ENCODE assay signal across 12 cellular contexts in the genomic region with DNA sequence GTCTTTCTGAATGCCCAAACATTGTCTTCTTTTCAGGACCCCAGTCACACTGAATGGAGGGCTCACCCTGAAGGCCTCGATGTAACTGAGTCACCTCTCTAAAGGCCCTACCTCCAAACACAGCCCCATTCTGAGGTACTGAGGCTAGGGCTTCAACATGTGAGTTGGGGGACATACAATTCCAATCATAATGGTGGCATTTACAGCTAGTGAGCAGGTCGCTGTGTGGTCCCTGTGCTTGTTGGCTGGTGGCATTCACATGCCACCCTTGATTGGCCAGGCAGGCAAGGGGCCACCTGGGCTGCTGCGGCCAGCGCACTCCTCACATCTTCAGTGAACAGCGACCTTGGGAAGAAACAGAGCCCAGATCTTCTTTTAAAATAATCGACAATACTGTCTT. TPM values are rescaled to one million over a fixed set of nuclear protein-coding genes. Genes with fewer than 3 reads are reported as not detected.
"Had no signal": no experiment of that assay in that cellular context is flagged by ENCODE, and none has a peak within 500 bp of the region (broad histone marks: within the 10 kb centered on the region; RNA-seq: fewer than 3 reads in every experiment).

No MANE protein-coding gene starts in this region.

- H3K9me3 ChIP-seq: HAP-1 had no signal

- DNase-seq: GM23248, GOT3, H7, HFFc6, KBM-7 had no signal

- H3K4me3 Mint-ChIP-seq: HFFc6, IgD-negative memory B cell had no signal

- H3K27ac Mint-ChIP-seq: HFFc6, IgD-negative memory B cell had no signal

- H3K36me3 Mint-ChIP-seq: IgD-negative memory B cell had no signal

- H3K4me1 ChIP-seq: HAP-1 had no signal

- ATAC-seq: HCT116, HepG2 had no signal

- H3K9me3 Mint-ChIP-seq: HFFc6 had no signal

- H3K27ac ChIP-seq: GM23248, HL-60 had no signal

- H3K36me3 ChIP-seq: HAP-1 had no signal

- H3K4me3 ChIP-seq: GM23248, HAP-1 had no signal

RNA-seq across cellular contexts. Expression of gene AMER3, which starts 30.7 kb away (rescaled TPM):
- total RNA-seq: GM23248, H4, HepG2, HFFc6, HT1080 had no signal
- polyA plus RNA-seq: GM23248, HepG2, IgD-negative memory B cell had no signal

RNA-seq across cellular contexts. Expression of gene GPR148, which starts 57.2 kb away (rescaled TPM):
- total RNA-seq: GM23248, H4, HepG2, HFFc6, HT1080 had no signal
- polyA plus RNA-seq: GM23248, HepG2, IgD-negative memory B cell had no signal
